Comparison of ENCODE assay signal across 18 cellular contexts in the genomic region with DNA sequence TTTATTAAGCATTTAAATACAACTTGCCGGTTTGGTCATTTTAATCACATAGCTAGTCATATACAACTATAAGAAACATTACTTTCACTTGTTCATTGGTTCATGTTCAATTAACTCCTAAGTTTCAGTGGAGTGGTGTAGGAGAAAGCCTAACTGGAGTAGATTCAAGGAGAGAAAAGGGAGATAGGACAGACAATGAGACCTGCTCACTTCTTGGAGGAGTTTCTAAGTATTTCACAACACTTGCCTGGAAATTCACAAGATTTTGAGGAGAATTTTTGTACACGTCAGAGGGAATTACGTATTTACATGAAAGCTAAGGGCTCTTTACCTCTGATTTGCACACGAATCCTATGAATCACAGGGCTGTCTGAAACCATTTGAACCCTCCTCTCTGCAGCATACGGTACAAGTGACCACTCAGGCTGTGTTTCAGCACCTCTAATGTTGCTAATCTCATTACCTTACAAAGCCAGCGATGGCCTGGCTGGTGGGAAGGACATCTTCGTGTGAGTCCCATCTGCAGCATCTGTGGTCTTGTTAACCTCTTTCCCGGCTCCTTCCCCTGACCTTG. TPM values are rescaled to one million over a fixed set of nuclear protein-coding genes. Genes with fewer than 3 reads are reported as not detected.
"Had no signal": no experiment of that assay in that cellular context is flagged by ENCODE, and none has a peak within 500 bp of the region (broad histone marks: within the 10 kb centered on the region; RNA-seq: fewer than 3 reads in every experiment).

No MANE protein-coding gene starts in this region.

RNA-seq across cellular contexts. Expression of a gene that starts 1.0 kb away (rescaled TPM):
- total RNA-seq: activated CD4-positive, alpha-beta memory T cell treated with anti-CD3 and anti-CD28 coated beads, Interleukin-2, amount 10 ng/mL, durations not matched to agents 7 days and 5 days; activated CD4-positive, alpha-beta T cell treated with anti-CD3 and anti-CD28 coated beads for 36 hours; activated CD4-positive, alpha-beta T cell treated with anti-CD3 and anti-CD28 coated beads, Interleukin-2, amount 10 ng/mL, durations not matched to agents 7 days and 5 days; activated CD8-positive, alpha-beta memory T cell treated with anti-CD3 and anti-CD28 coated beads, Interleukin-2, amount 10 ng/mL, durations not matched to agents 7 days and 5 days; activated CD8-positive, alpha-beta T cell treated with anti-CD3 and anti-CD28 coated beads, Interleukin-2, amount 10 ng/mL, durations not matched to agents 7 days and 5 days; activated naive CD8-positive, alpha-beta T cell treated with anti-CD3 and anti-CD28 coated beads, Interleukin-2, amount 10 ng/mL, durations not matched to agents 7 days and 5 days; activated T-helper 2 cell treated with anti-CD3 and anti-CD28 coated beads, Interferon-gamma antibody, Interleukin-2, Interleukin-4, amounts not matched to agents 10 μg/mL and 5 μg/mL and 100 μg/mL, durations not matched to agents 14 hours and 24 hours and 36 hours; ascending aorta; body of pancreas; breast epithelium; cardiac muscle cell; chondrocyte; T-cell; T-helper 1 cell treated with Interleukin-12 subunit alpha and Interleukin-12 subunit beta and Interleukin-4 antibody, amounts not matched to agents 30 ng/mL and 1 ng/mL, for 36 hours; T-helper 17 cell; T-helper 2 cell treated with Interferon-gamma antibody and Interleukin-4, amounts not matched to agents 100 ng/mL and 5 ng/mL, for 36 hours; WTC11 had no signal
- polyA plus RNA-seq: adipose tissue, cardiac muscle cell had no signal

RNA-seq across cellular contexts. Expression of a gene that starts 6.7 kb away (rescaled TPM):
- total RNA-seq: activated CD4-positive, alpha-beta memory T cell treated with anti-CD3 and anti-CD28 coated beads, Interleukin-2, amount 10 ng/mL, durations not matched to agents 7 days and 5 days; activated CD8-positive, alpha-beta memory T cell treated with anti-CD3 and anti-CD28 coated beads, Interleukin-2, amount 10 ng/mL, durations not matched to agents 7 days and 5 days; activated T-helper 2 cell treated with anti-CD3 and anti-CD28 coated beads, Interferon-gamma antibody, Interleukin-2, Interleukin-4, amounts not matched to agents 10 μg/mL and 5 μg/mL and 100 μg/mL, durations not matched to agents 14 hours and 24 hours and 36 hours; ascending aorta; body of pancreas; breast epithelium; cardiac muscle cell; chondrocyte; T-helper 1 cell treated with Interleukin-12 subunit alpha and Interleukin-12 subunit beta and Interleukin-4 antibody, amounts not matched to agents 30 ng/mL and 1 ng/mL, for 36 hours; T-helper 2 cell treated with Interferon-gamma antibody and Interleukin-4, amounts not matched to agents 100 ng/mL and 5 ng/mL, for 36 hours; WTC11 had no signal

RNA-seq across cellular contexts. Expression of a gene that starts 24.6 kb away (rescaled TPM):
- total RNA-seq: activated CD4-positive, alpha-beta memory T cell treated with anti-CD3 and anti-CD28 coated beads, Interleukin-2, amount 10 ng/mL, durations not matched to agents 7 days and 5 days; activated CD4-positive, alpha-beta T cell treated with anti-CD3 and anti-CD28 coated beads for 36 hours; activated CD4-positive, alpha-beta T cell treated with anti-CD3 and anti-CD28 coated beads, Interleukin-2, amount 10 ng/mL, durations not matched to agents 7 days and 5 days; activated CD8-positive, alpha-beta memory T cell treated with anti-CD3 and anti-CD28 coated beads, Interleukin-2, amount 10 ng/mL, durations not matched to agents 7 days and 5 days; activated CD8-positive, alpha-beta T cell treated with anti-CD3 and anti-CD28 coated beads, Interleukin-2, amount 10 ng/mL, durations not matched to agents 7 days and 5 days; activated naive CD8-positive, alpha-beta T cell treated with anti-CD3 and anti-CD28 coated beads, Interleukin-2, amount 10 ng/mL, durations not matched to agents 7 days and 5 days; activated T-helper 2 cell treated with anti-CD3 and anti-CD28 coated beads, Interferon-gamma antibody, Interleukin-2, Interleukin-4, amounts not matched to agents 10 μg/mL and 5 μg/mL and 100 μg/mL, durations not matched to agents 14 hours and 24 hours and 36 hours; ascending aorta; body of pancreas; breast epithelium; cardiac muscle cell; chondrocyte; T-cell; T-helper 1 cell treated with Interleukin-12 subunit alpha and Interleukin-12 subunit beta and Interleukin-4 antibody, amounts not matched to agents 30 ng/mL and 1 ng/mL, for 36 hours; T-helper 17 cell; T-helper 2 cell treated with Interferon-gamma antibody and Interleukin-4, amounts not matched to agents 100 ng/mL and 5 ng/mL, for 36 hours; WTC11 had no signal
- polyA plus RNA-seq: adipose tissue, cardiac muscle cell had no signal
